ENCODE assay signal across 11 cellular contexts in genomic region chr16:27625050-27625697, GRCh38.
DNase-seq lines count a peak whose midpoint lies in the region; ATAC-seq and TF ChIP-seq lines count a peak whose summit lies in the region.
"Had no signal": no experiment of that assay in that cellular context is flagged by ENCODE, and none has a peak within 500 bp of the region (broad histone marks: within the 10 kb centered on the region; RNA-seq: fewer than 3 reads in every experiment).

No MANE protein-coding gene starts in this region.

- H3K36me3 ChIP-seq in mucosa of stomach (ENCODE audit: control insufficient read depth, insufficient read depth, low read length): no peaks in the 10 kb centered on the region
- H3K36me3 ChIP-seq: ovary had no signal

- H3K9ac ChIP-seq in mucosa of stomach (ENCODE audit: low read length): peak overlapping the region; percentile 27

- no peaks in the 10 kb centered on the region for H3K27me3 Mint-ChIP-seq in MCF 10A (ENCODE audit: insufficient read depth, unreplicated experiment)
- H3K27me3 Mint-ChIP-seq: T-helper 17 cell had no signal

- H3K27ac ChIP-seq in C4-2B: peak overlapping the region; percentile 39
- H3K27ac ChIP-seq: testis had no signal

- H3K4me3 Mint-ChIP-seq in MCF 10A (ENCODE audit: unreplicated experiment): no peak overlapping the region
- H3K4me3 Mint-ChIP-seq: T-helper 17 cell had no signal

- ATAC-seq in GM19035 (IDR thresholded peaks at IDR 0.05; ENCODE audit: unreplicated experiment) (no peak), GM21619 (IDR thresholded peaks at IDR 0.05; ENCODE audit: unreplicated experiment) (no peak)
- ATAC-seq: T-helper 17 cell had no signal

- no TSS peak for BruUV-seq in MCF 10A (replicated peaks; lab: Mats Ljungman, UMichigan)

- H3K9me3 Mint-ChIP-seq in MCF 10A (ENCODE audit: unreplicated experiment): no peaks in the 10 kb centered on the region

- CTCF ChIA-PET in MCF 10A (lab: Yijun Ruan, JAX) (interaction anchor here (1.2 to 1.3 kb wide), 2 partner anchors 15 to 20 kb away, joined by 3 read pairs; no protein-coding TSS in a partner anchor), HEK293T (lab: Yijun Ruan, JAX) (interaction anchor here (0.6 kb wide), 1 partner anchor 77 kb away, joined by 4 read pairs; no protein-coding TSS in a partner anchor)

- POLR2A ChIA-PET in MCF 10A (lab: Yijun Ruan, JAX) (no interaction called here), HEK293T (lab: Yijun Ruan, JAX) (no interaction called here)

- H3K36me3 Mint-ChIP-seq in MCF 10A (ENCODE audit: insufficient read depth, unreplicated experiment): peaks cover 9% of the 10 kb centered on the region

- H3K4me1 ChIP-seq in mucosa of stomach (ENCODE audit: control insufficient read depth, insufficient read depth, low read length): peaks cover 41% of the 10 kb centered on the region

- H3K27ac Mint-ChIP-seq in MCF 10A (ENCODE audit: low read depth, unreplicated experiment): no peak overlapping the region
- H3K27ac Mint-ChIP-seq: T-helper 17 cell had no signal

- DNase-seq in NCI-H69 (lab: John Stamatoyannopoulos, UW) (peak; percentile 45), fibroblast of the aortic adventitia (ENCODE audit: low read depth) (peak; percentile 53), MCF 10A (ENCODE audit: unreplicated experiment) (no peak), HEK293T (ENCODE audit: extremely low spot score) (no peak)
- DNase-seq: ovary, T-helper 17 cell, testis had no signal

- H3K4me3 ChIP-seq in fibroblast of the aortic adventitia (ENCODE audit: low read depth, low read length) (no peak overlapping the region), mucosa of stomach (ENCODE audit: low read length) (no peak overlapping the region)
- H3K4me3 ChIP-seq: ovary, testis had no signal

- TF ChIP-seq CTCF in C4-2B (conservative IDR thresholded peaks at IDR 0.05): no peak
- no peak for TF ChIP-seq CTCF in fibroblast of the aortic adventitia (IDR thresholded peaks at IDR 0.05; ENCODE audit: insufficient read depth, low read length)
- no peak for TF ChIP-seq CTCF in MCF 10A (IDR thresholded peaks at IDR 0.05; ENCODE audit: unreplicated experiment)

- no peaks in the 10 kb centered on the region for H3K9me3 ChIP-seq in mucosa of stomach (ENCODE audit: control insufficient read depth, low read length)
- H3K9me3 ChIP-seq: ovary, testis had no signal

- no peaks in the 10 kb centered on the region for H3K27me3 ChIP-seq in mucosa of stomach (ENCODE audit: control insufficient read depth, insufficient read depth, low read length)
- H3K27me3 ChIP-seq: ovary, testis had no signal

- intact Hi-C loops in MCF 10A (cut with micrococcal nuclease): no loop called here

- no peaks in the 10 kb centered on the region for H3K4me1 Mint-ChIP-seq in MCF 10A (ENCODE audit: insufficient read depth, unreplicated experiment)

TF ChIP-seq in HEK293T, 16 proteins besides CTCF, POLR2A, EP300 and RAD21:
- TF ChIP-seq FOXA1 (IDR thresholded peaks at IDR 0.05) (no peak), FOXK2 (IDR thresholded peaks at IDR 0.05) (no peak), ELF4 (IDR thresholded peaks at IDR 0.05) (no peak), LEF1 (IDR thresholded peaks at IDR 0.05; ENCODE audit: borderline replicate concordance) (no peak), TARDBP (IDR thresholded peaks at IDR 0.05) (no peak), ARNT (IDR thresholded peaks at IDR 0.05) (no peak), NFRKB (IDR thresholded peaks at IDR 0.05) (no peak), HDGF (IDR thresholded peaks at IDR 0.05; ENCODE audit: borderline replicate concordance) (no peak), SUZ12 (IDR thresholded peaks at IDR 0.05) (no peak), SP1 (IDR thresholded peaks at IDR 0.05) (no peak), ZNF384 (IDR thresholded peaks at IDR 0.05) (no peak), CTBP1 (IDR thresholded peaks at IDR 0.05; ENCODE audit: borderline replicate concordance) (no peak), PKNOX1 (IDR thresholded peaks at IDR 0.05) (no peak), BHLHE40 (IDR thresholded peaks at IDR 0.05; ENCODE audit: borderline replicate concordance) (no peak), L3MBTL2 (conservative IDR thresholded peaks at IDR 0.05) (no peak), FOXM1 (IDR thresholded peaks at IDR 0.05; ENCODE audit: borderline replicate concordance) (no peak)

Comparison
In these comparisons a context has a peak if more than half of its experiments do, and no peak if none do; other contexts are left out.
1. DNase-seq: peak in NCI-H69 (single experiment) and fibroblast of the aortic adventitia (single experiment); none in MCF 10A (single experiment) and HEK293T (single experiment).